Comparison of ENCODE assay signal across 16 cellular contexts in genomic region chr19:29054886-29055675, GRCh38.
DNase-seq lines count a peak whose midpoint lies in the region; ATAC-seq, FAIRE-seq and TF ChIP-seq lines count a peak whose summit lies in the region.
"Had no signal": no experiment of that assay in that cellular context is flagged by ENCODE, and none has a peak within 500 bp of the region (broad histone marks: within the 10 kb centered on the region; RNA-seq: fewer than 3 reads in every experiment).

No MANE protein-coding gene starts in this region.

- no TSS peak for BruUV-seq in Calu3 (replicated peaks; lab: Mats Ljungman, UMichigan)

- peaks cover 27% of the 10 kb centered on the region for H3K4me1 Mint-ChIP-seq in Calu3 (ENCODE audit: low read depth, unreplicated experiment)
- no peaks in the 10 kb centered on the region for H3K4me1 Mint-ChIP-seq in activated naive CD4-positive, alpha-beta T cell treated with anti-CD3 and anti-CD28 coated beads for 36 hours (ENCODE audit: low read depth)
- no peaks in the 10 kb centered on the region for H3K4me1 Mint-ChIP-seq in activated CD8-positive, alpha-beta T cell treated with anti-CD3 and anti-CD28 coated beads, Interleukin-2, amount 10 ng/mL, durations not matched to agents 7 days and 5 days (ENCODE audit: low read depth)

- POLR2A ChIA-PET in activated CD8-positive, alpha-beta T cell treated with anti-CD3 and anti-CD28 coated beads, Interleukin-2, amount 10 ng/mL, durations not matched to agents 7 days and 5 days (lab: Charles Lee) = no interaction called here

- no peak overlapping the region for H3K4me3 Mint-ChIP-seq in Calu3 (ENCODE audit: low read depth, unreplicated experiment)
- H3K4me3 Mint-ChIP-seq in activated naive CD4-positive, alpha-beta T cell treated with anti-CD3 and anti-CD28 coated beads for 36 hours = no peak overlapping the region
- H3K4me3 Mint-ChIP-seq in activated CD8-positive, alpha-beta T cell treated with anti-CD3 and anti-CD28 coated beads, Interleukin-2, amount 10 ng/mL, durations not matched to agents 7 days and 5 days = no peak overlapping the region
- H3K4me3 Mint-ChIP-seq: CD8-positive, alpha-beta T cell had no signal

- CTCF ChIA-PET in Calu3 (lab: Charles Lee) = interaction anchor here (0.6 kb wide), 1 partner anchor 318 kb away, joined by 7 read pairs; no protein-coding TSS in a partner anchor
- CTCF ChIA-PET in activated naive CD4-positive, alpha-beta T cell treated with anti-CD3 and anti-CD28 coated beads for 36 hours (lab: Charles Lee) = no interaction called here
- CTCF ChIA-PET in activated CD8-positive, alpha-beta T cell treated with anti-CD3 and anti-CD28 coated beads, Interleukin-2, amount 10 ng/mL, durations not matched to agents 7 days and 5 days (lab: Charles Lee) = no interaction called here

- H3K27ac Mint-ChIP-seq in Calu3 (ENCODE audit: unreplicated experiment) = peak overlapping the region; percentile 66
- H3K27ac Mint-ChIP-seq in activated naive CD4-positive, alpha-beta T cell treated with anti-CD3 and anti-CD28 coated beads for 36 hours = no peak overlapping the region
- no peak overlapping the region for H3K27ac Mint-ChIP-seq in activated CD8-positive, alpha-beta T cell treated with anti-CD3 and anti-CD28 coated beads, Interleukin-2, amount 10 ng/mL, durations not matched to agents 7 days and 5 days
- H3K27ac Mint-ChIP-seq: CD8-positive, alpha-beta T cell had no signal

- H3K27me3 Mint-ChIP-seq in Calu3 (ENCODE audit: unreplicated experiment) = no peaks in the 10 kb centered on the region
- H3K27me3 Mint-ChIP-seq in activated naive CD4-positive, alpha-beta T cell treated with anti-CD3 and anti-CD28 coated beads for 36 hours (ENCODE audit: low read depth) = peaks cover 7% of the 10 kb centered on the region
- no peaks in the 10 kb centered on the region for H3K27me3 Mint-ChIP-seq in activated CD8-positive, alpha-beta T cell treated with anti-CD3 and anti-CD28 coated beads, Interleukin-2, amount 10 ng/mL, durations not matched to agents 7 days and 5 days (ENCODE audit: low read depth)

- H3K36me3 Mint-ChIP-seq in Calu3 (ENCODE audit: insufficient read depth, unreplicated experiment) = no peaks in the 10 kb centered on the region
- H3K36me3 Mint-ChIP-seq in activated naive CD4-positive, alpha-beta T cell treated with anti-CD3 and anti-CD28 coated beads for 36 hours (ENCODE audit: low read depth) = no peaks in the 10 kb centered on the region
- H3K36me3 Mint-ChIP-seq in activated CD8-positive, alpha-beta T cell treated with anti-CD3 and anti-CD28 coated beads, Interleukin-2, amount 10 ng/mL, durations not matched to agents 7 days and 5 days (ENCODE audit: low read depth) = no peaks in the 10 kb centered on the region
- H3K36me3 Mint-ChIP-seq: CD8-positive, alpha-beta T cell had no signal

- DNase-seq in Calu3 (peak; percentile 34), RCC 7860 (ENCODE audit: low spot score) (peak; percentile 19), glomerular visceral epithelial cell (ENCODE audit: extremely low spot score) (peak; percentile 49), renal cortical epithelial cell (ENCODE audit: low read depth) (peak; percentile 16), NCI-H1930 (lab: John Stamatoyannopoulos, UW) (no peak)
- no peak for DNase-seq in activated naive CD4-positive, alpha-beta T cell treated with anti-CD3 and anti-CD28 coated beads for 36 hours
- no peak for DNase-seq in activated CD8-positive, alpha-beta T cell treated with anti-CD3 and anti-CD28 coated beads, Interleukin-2, amount 10 ng/mL, durations not matched to agents 7 days and 5 days
- DNase-seq: CD8-positive, alpha-beta T cell; DMS79 treated with DMSO at 0.1 percent for 48 hours; H7; NCI-H1105 treated with DMSO at 0.1 percent for 48 hours; NCI-H1694; NCI-H510A treated with DMSO at 0.1 percent for 48 hours; RPMI8226; SIG-M5 had no signal

- FAIRE-seq in RCC 7860 (lab: Jason Lieb, UNC) = no peak

- H3K9me3 Mint-ChIP-seq in Calu3 (ENCODE audit: low read depth, unreplicated experiment) = no peaks in the 10 kb centered on the region
- H3K9me3 Mint-ChIP-seq in activated naive CD4-positive, alpha-beta T cell treated with anti-CD3 and anti-CD28 coated beads for 36 hours = no peaks in the 10 kb centered on the region
- H3K9me3 Mint-ChIP-seq in activated CD8-positive, alpha-beta T cell treated with anti-CD3 and anti-CD28 coated beads, Interleukin-2, amount 10 ng/mL, durations not matched to agents 7 days and 5 days (ENCODE audit: insufficient read depth) = no peaks in the 10 kb centered on the region
- H3K9me3 Mint-ChIP-seq: CD8-positive, alpha-beta T cell had no signal

- TF ChIP-seq CTCF in Calu3 (IDR thresholded peaks at IDR 0.05; ENCODE audit: unreplicated experiment) = no peak

- intact Hi-C loops in Calu3 (cut with micrococcal nuclease; ENCODE audit: unreplicated experiment) = no loop called here
- intact Hi-C loops in activated naive CD4-positive, alpha-beta T cell treated with anti-CD3 and anti-CD28 coated beads for 36 hours (cut with micrococcal nuclease) = no loop called here

- ATAC-seq in activated CD8-positive, alpha-beta T cell treated with anti-CD3 and anti-CD28 coated beads, Interleukin-2, amount 10 ng/mL, durations not matched to agents 7 days and 5 days = no peak
- ATAC-seq: CD8-positive, alpha-beta T cell; SK-N-SH treated with all-trans-retinoic acid at 6 μM for 48 hours had no signal

Comparison
In these comparisons a context has a peak if more than half of its experiments do, and no peak if none do; other contexts are left out.
1. DNase-seq: peak in Calu3 (single experiment), RCC 7860 (single experiment), glomerular visceral epithelial cell (single experiment) and renal cortical epithelial cell (single experiment); none in activated naive CD4-positive, alpha-beta T cell treated with anti-CD3 and anti-CD28 coated beads for 36 hours (single experiment), activated CD8-positive, alpha-beta T cell treated with anti-CD3 and anti-CD28 coated beads, Interleukin-2, amount 10 ng/mL, durations not matched to agents 7 days and 5 days (single experiment) and NCI-H1930 (0 of 2).